ENCODE assay signal across 25 cellular contexts in the genomic region with DNA sequence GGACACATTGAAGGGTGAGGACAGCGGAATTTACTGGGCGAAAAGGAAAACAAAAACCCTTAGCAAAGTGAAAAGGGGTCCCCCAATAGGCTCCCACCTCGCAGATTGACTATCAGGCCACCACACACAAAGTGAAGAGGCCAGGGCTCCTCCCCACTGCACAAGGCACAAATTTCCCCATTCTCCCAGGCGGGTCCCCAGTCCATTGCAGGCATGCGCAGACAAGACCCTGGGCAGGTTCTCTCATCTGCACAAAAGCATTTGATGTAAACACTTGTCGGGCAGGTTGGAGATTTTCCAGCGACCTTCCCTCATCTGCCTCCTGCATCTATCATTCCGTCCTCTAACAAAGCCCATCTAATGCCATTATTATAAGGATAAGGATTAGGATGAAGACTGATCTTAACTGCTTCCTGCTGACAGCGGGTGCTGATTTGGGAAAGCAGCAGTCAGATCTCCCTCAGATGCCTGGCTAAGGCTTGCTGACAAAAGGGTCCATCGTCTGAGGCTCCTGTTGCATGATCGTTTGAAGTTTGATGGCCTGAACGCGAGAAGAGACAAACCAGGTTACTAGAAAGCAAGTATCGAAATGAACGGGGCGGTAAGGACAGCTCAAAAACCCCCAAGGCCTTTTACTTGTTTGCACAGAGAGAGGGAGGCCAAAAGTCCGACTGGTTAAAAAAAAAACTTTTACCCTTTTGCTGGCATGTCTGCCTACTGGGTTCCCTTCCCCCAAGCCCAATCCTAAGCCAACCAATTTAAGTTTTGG. TPM values are rescaled to one million over a fixed set of nuclear protein-coding genes. Genes with fewer than 3 reads are reported as not detected.
"Had no signal": no experiment of that assay in that cellular context is flagged by ENCODE, and none has a peak within 500 bp of the region (broad histone marks: within the 10 kb centered on the region; RNA-seq: fewer than 3 reads in every experiment).

No MANE protein-coding gene starts in this region.

- H3K36me3 ChIP-seq: esophagus muscularis mucosa, sigmoid colon, upper lobe of right lung had no signal

- H3K9me3 ChIP-seq: esophagus muscularis mucosa, sigmoid colon, testis, upper lobe of right lung had no signal

- DNase-seq: activated CD4-positive, alpha-beta T cell treated with anti-CD3 and anti-CD28 coated beads for 4 hours; activated CD4-positive, alpha-beta T cell treated with anti-CD3 and anti-CD28 coated beads, Interleukin-2, amount 50 U/mL, for 48 hours; activated CD4-positive, CD25-positive, alpha-beta regulatory T cell; activated CD8-positive, alpha-beta memory T cell treated with anti-CD3 and anti-CD28 coated beads, Interleukin-2, amount 50 U/mL, for 48 hours; activated naive CD4-positive, alpha-beta T cell treated with Interleukin-2 at 50 U/mL for 16 hours; activated naive CD8-positive, alpha-beta T cell treated with anti-CD3 and anti-CD28 coated beads for 36 hours; activated T-cell treated with anti-CD3 and anti-CD28 coated beads, Interleukin-2, amount 50 U/mL, for 48 hours; central memory CD4-positive, alpha-beta T cell; dorsolateral prefrontal cortex; effector memory CD8-positive, alpha-beta T cell; hippocampal formation; occipital lobe; posterior cingulate gyrus; sigmoid colon; stimulated activated CD4-positive, alpha-beta T cell treated with anti-CD3 and anti-CD28 coated beads, Interleukin-2, amount 100 ng/mL, for 48 hours; stimulated activated CD8-positive, alpha-beta memory T cell treated with anti-CD3 and anti-CD28 coated beads, Interleukin-4, amount 100 ng/mL, for 48 hours; stimulated activated naive B cell treated with anti-CD40 and anti-IgM and Interleukin-4, amounts not matched to agents 10 μg/mL and 1 μg/mL and 100 μg/mL, for 72 hours; T1000; testis; upper lobe of right lung had no signal

- H3K4me1 ChIP-seq: esophagus muscularis mucosa, sigmoid colon, testis, upper lobe of right lung had no signal

- ATAC-seq: effector memory CD8-positive, alpha-beta T cell; stimulated activated naive B cell treated with anti-CD40 and anti-IgM and Interleukin-4, amounts not matched to agents 10 μg/mL and 1 μg/mL and 100 μg/mL, for 72 hours; upper lobe of right lung had no signal

- H3K27me3 ChIP-seq: testis, upper lobe of right lung had no signal

- H3K27ac ChIP-seq: dorsolateral prefrontal cortex, esophagus muscularis mucosa, sigmoid colon, testis, upper lobe of right lung had no signal

- H3K4me3 ChIP-seq: dorsolateral prefrontal cortex, esophagus muscularis mucosa, sigmoid colon, testis, upper lobe of right lung had no signal

RNA-seq across cellular contexts. Expression of gene ASCL4, which starts 14.4 kb away (rescaled TPM):
- total RNA-seq: activated CD8-positive, alpha-beta memory T cell treated with anti-CD3 and anti-CD28 coated beads for 36 hours; activated naive CD8-positive, alpha-beta T cell treated with anti-CD3 and anti-CD28 coated beads for 36 hours; astrocyte; endothelial cell of umbilical vein; esophagus muscularis mucosa; frontal cortex; occipital lobe; sigmoid colon; upper lobe of right lung had no signal
